ENCODE assay signal across 6 cellular contexts in the genomic region with DNA sequence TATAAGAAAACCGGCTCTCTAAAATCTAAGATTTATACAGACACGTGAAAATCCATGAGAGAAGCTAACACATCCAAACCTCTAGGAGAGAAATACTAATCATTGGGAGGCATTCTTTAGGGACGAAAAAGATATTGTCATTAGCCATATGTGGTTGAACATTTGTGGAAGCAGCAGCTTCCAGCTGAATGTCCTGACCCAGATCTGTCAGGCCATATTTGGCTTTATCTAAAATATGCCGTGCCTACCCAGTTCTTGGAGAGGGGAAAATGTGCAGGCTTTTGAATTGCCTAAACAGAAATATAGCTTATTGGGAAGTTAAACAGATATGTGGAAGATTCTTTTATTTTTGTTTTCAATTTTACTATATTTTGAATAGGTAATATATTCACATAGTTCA. TPM values are rescaled to one million over a fixed set of nuclear protein-coding genes. Genes with fewer than 3 reads are reported as not detected.
"Had no signal": no experiment of that assay in that cellular context is flagged by ENCODE, and none has a peak within 500 bp of the region (broad histone marks: within the 10 kb centered on the region; RNA-seq: fewer than 3 reads in every experiment).

No MANE protein-coding gene starts in this region.

- H3K4me3 Mint-ChIP-seq: HFFc6 had no signal

- H3K27ac Mint-ChIP-seq: HFFc6 had no signal

- DNase-seq: GM23248, GOT3, H7, HFFc6, IMR-90 had no signal

- H3K9me3 Mint-ChIP-seq: HFFc6 had no signal

RNA-seq across cellular contexts. Expression of gene CCDC89, which starts 6.4 kb away (rescaled TPM):
- total RNA-seq: H4, H7 had no signal
